12 cellular contexts compared by ENCODE assay signal in genomic region chr6:41684311-41685182, GRCh38. TPM values are rescaled to one million over a fixed set of nuclear protein-coding genes. Genes with fewer than 3 reads are reported as not detected.
"Had no signal": no experiment of that assay in that cellular context is flagged by ENCODE, and none has a peak within 500 bp of the region (broad histone marks: within the 10 kb centered on the region; RNA-seq: fewer than 3 reads in every experiment).

No MANE protein-coding gene starts in this region.

- H3K4me3 ChIP-seq: body of pancreas, psoas muscle had no signal

- H3K27me3 Mint-ChIP-seq: activated CD4-positive, alpha-beta T cell treated with anti-CD3 and anti-CD28 coated beads for 36 hours; central memory CD8-positive, alpha-beta T cell; dendritic cell treated with granulocyte-macrophage colony-stimulating factor and Interleukin-4, amounts not matched to agents 40 ng/mL and 50 ng/mL, for 4 days; T-cell had no signal

- H3K36me3 ChIP-seq: WERI-Rb-1 had no signal

- H3K27ac Mint-ChIP-seq: activated naive CD4-positive, alpha-beta T cell treated with anti-CD3 and anti-CD28 coated beads, Interleukin-2, amount 10 ng/mL, durations not matched to agents 7 days and 5 days had no signal

- H3K9me3 Mint-ChIP-seq: activated naive CD4-positive, alpha-beta T cell treated with anti-CD3 and anti-CD28 coated beads, Interleukin-2, amount 10 ng/mL, durations not matched to agents 7 days and 5 days; central memory CD8-positive, alpha-beta T cell; dendritic cell treated with granulocyte-macrophage colony-stimulating factor and Interleukin-4, amounts not matched to agents 40 ng/mL and 50 ng/mL, for 4 days; natural killer cell; T-cell had no signal

- H3K36me3 Mint-ChIP-seq: natural killer cell had no signal

- H3K27me3 ChIP-seq: body of pancreas, sigmoid colon, testis had no signal

- H3K4me3 Mint-ChIP-seq: dendritic cell treated with granulocyte-macrophage colony-stimulating factor and Interleukin-4, amounts not matched to agents 40 ng/mL and 50 ng/mL, for 4 days had no signal

- H3K9me3 ChIP-seq: body of pancreas, psoas muscle, sigmoid colon, testis had no signal

- H3K27ac ChIP-seq: body of pancreas, psoas muscle had no signal

RNA-seq across cellular contexts. Expression of gene MDFI, which starts 46.3 kb away (rescaled TPM):
- total RNA-seq: activated CD4-positive, alpha-beta T cell treated with anti-CD3 and anti-CD28 coated beads for 36 hours; activated CD8-positive, alpha-beta T cell treated with anti-CD3 and anti-CD28 coated beads, Interleukin-2, amount 10 ng/mL, durations not matched to agents 7 days and 5 days; natural killer cell; T-cell had no signal
